ENCODE assay signal across 28 cellular contexts in the genomic region with DNA sequence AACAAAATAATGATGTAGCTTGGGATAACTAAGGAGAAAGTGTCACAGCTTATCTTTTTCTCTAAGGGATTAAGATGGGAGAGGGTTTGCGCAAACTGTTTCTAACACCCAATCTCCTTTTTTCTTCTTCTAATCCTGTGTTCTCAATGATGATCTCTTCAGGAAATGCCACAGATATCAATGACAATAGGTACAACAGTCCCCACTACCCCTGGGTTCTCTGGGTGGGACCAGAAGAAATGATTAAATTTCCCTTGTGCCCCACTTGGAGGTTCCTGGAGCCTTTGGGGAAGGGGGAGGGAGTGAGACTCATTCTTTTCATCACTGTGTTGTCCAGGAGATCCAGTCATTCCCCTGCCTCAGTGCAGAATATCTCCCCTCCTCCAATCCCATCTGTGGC.
"Had no signal": no experiment of that assay in that cellular context is flagged by ENCODE, and none has a peak within 500 bp of the region (broad histone marks: within the 10 kb centered on the region; RNA-seq: fewer than 3 reads in every experiment).

No MANE protein-coding gene starts in this region.

- H3K9me3 ChIP-seq: colonic mucosa, esophagus muscularis mucosa, esophagus squamous epithelium, gastrocnemius medialis, gastroesophageal sphincter, heart left ventricle, heart right ventricle had no signal

- DNase-seq: colonic mucosa; cortex of kidney; dermis blood vessel endothelial cell; dorsolateral prefrontal cortex; effector CD4-positive, alpha-beta T cell; effector CD8-positive, alpha-beta T cell; effector memory CD4-positive, alpha-beta T cell; effector memory CD8-positive, alpha-beta T cell; endodermal cell; erythroblast; esophagus squamous epithelium; foreskin fibroblast; foreskin keratinocyte; foreskin melanocyte; gastrocnemius medialis; glutamatergic neuron; head of caudate nucleus; heart left ventricle; heart right ventricle had no signal

- H3K4me1 ChIP-seq: colonic mucosa, esophagus squamous epithelium, foreskin keratinocyte, gastrocnemius medialis, gastroesophageal sphincter, heart right ventricle had no signal

- H3K79me2 ChIP-seq: hepatocyte had no signal

- H3K27me3 ChIP-seq: colonic mucosa, dorsolateral prefrontal cortex, gastrocnemius medialis, gastroesophageal sphincter had no signal

- H3K4me3 Mint-ChIP-seq: dendritic cell treated with granulocyte-macrophage colony-stimulating factor and Interleukin-4, amounts not matched to agents 40 ng/mL and 50 ng/mL, for 4 days; effector memory CD8-positive, alpha-beta T cell; endodermal cell had no signal

- H3K9me3 Mint-ChIP-seq: dendritic cell treated with granulocyte-macrophage colony-stimulating factor and Interleukin-4, amounts not matched to agents 40 ng/mL and 50 ng/mL, for 4 days; effector memory CD8-positive, alpha-beta T cell; endodermal cell had no signal

- H3K27ac ChIP-seq: colonic mucosa, coronary artery, epithelial cell of prostate, esophagus muscularis mucosa, esophagus squamous epithelium, foreskin keratinocyte, gastrocnemius medialis, gastroesophageal sphincter, heart left ventricle, heart right ventricle, hepatocyte had no signal

- H2AFZ ChIP-seq: hepatocyte had no signal

- H3K4me3 ChIP-seq: colonic mucosa, coronary artery, dorsolateral prefrontal cortex, esophagus muscularis mucosa, esophagus squamous epithelium, gastrocnemius medialis, gastroesophageal sphincter, heart left ventricle, heart right ventricle, hepatocyte had no signal

- H3K36me3 ChIP-seq: colonic mucosa, esophagus squamous epithelium, gastrocnemius medialis, heart left ventricle, heart right ventricle had no signal

- H3K27ac Mint-ChIP-seq: dendritic cell treated with granulocyte-macrophage colony-stimulating factor and Interleukin-4, amounts not matched to agents 40 ng/mL and 50 ng/mL, for 4 days; endodermal cell had no signal

- H3K4me2 ChIP-seq: hepatocyte had no signal

- FAIRE-seq: colon, endometrium, frontal cortex had no signal
